In the genomic region with DNA sequence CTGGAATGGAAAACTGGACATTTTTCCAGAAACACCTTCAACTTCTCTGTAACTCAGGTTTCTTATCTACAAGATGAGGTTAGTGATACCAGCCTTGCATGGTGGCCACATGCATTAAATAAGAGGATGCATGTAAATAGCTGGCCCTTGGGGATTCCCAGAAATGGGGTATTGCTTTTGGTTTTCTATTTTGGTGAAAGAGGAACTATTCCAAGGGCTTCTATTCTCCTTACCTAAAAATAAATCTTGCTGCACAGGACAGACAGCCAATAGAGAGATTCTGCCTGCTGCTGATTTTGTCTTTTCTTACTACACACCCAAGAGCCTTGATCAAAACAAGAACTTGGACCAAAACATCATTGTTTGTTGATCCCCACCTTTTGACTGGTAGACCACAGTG, we compare ENCODE assay signal across 1 cellular context.
TF ChIP-seq lines count a peak whose summit lies in the region.

No MANE protein-coding gene starts in this region.

TF ChIP-seq in GM12878, 131 proteins besides CTCF, POLR2A, EP300 and RAD21 (continued from another document and continues in another):
- TF ChIP-seq NBN (IDR thresholded peaks at IDR 0.05) (no peak), RUNX3 (IDR thresholded peaks at IDR 0.05; ENCODE audit: low read length) (peak; percentile 66), CEBPB (IDR thresholded peaks at IDR 0.05; ENCODE audit: borderline replicate concordance in 1 of 2, low read depth in 2 of 2, low read length in 2 of 2) (no peak), SMAD1 (IDR thresholded peaks at IDR 0.05; ENCODE audit: low read depth, partially characterized antibody) (no peak), SUPT20H (IDR thresholded peaks at IDR 0.05; ENCODE audit: borderline replicate concordance, control insufficient read depth, low read depth, low read length) (no peak), BCL11A (IDR thresholded peaks at IDR 0.05; ENCODE audit: low read depth, low read length) (no peak), ZSCAN29 (IDR thresholded peaks at IDR 0.05) (no peak), MEF2B (IDR thresholded peaks at IDR 0.05; ENCODE audit: partially characterized antibody, poor library complexity, severe bottlenecking) (peak; percentile 43), RAD51 (IDR thresholded peaks at IDR 0.05) (no peak), NR2F1 (conservative IDR thresholded peaks at IDR 0.05) (no peak), BMI1 (IDR thresholded peaks at IDR 0.05; ENCODE audit: borderline replicate concordance) (no peak), HCFC1 (IDR thresholded peaks at IDR 0.05; ENCODE audit: low read length) (no peak), IKZF2 (IDR thresholded peaks at IDR 0.05) (peak in 1 of 2 experiments; percentile 20; a peak in 1 of 4 replicates), EED (IDR thresholded peaks at IDR 0.05; ENCODE audit: low read depth) (no peak; the same call in 1 of the 2 replicates), ZNF207 (IDR thresholded peaks at IDR 0.05; ENCODE audit: borderline replicate concordance) (no peak), NR2C2 (IDR thresholded peaks at IDR 0.05; ENCODE audit: borderline replicate concordance, control insufficient read depth, insufficient read length, low read depth) (no peak), HDAC2 (IDR thresholded peaks at IDR 0.05) (no peak), PAX5 (IDR thresholded peaks at IDR 0.05; ENCODE audit: borderline replicate concordance, low read depth, low read length) (no peak), CHD4 (IDR thresholded peaks at IDR 0.05) (no peak), FOXK2 (IDR thresholded peaks at IDR 0.05) (no peak), JUND (IDR thresholded peaks at IDR 0.05; ENCODE audit: low read depth, low read length) (no peak), TAF1 (IDR thresholded peaks at IDR 0.05; ENCODE audit: borderline replicate concordance, low read depth, low read length) (no peak), YY1 (IDR thresholded peaks at IDR 0.05; ENCODE audit: low read depth, low read length) (no peak), HDGF (IDR thresholded peaks at IDR 0.05) (no peak), MXI1 (IDR thresholded peaks at IDR 0.05; ENCODE audit: low read depth, low read length) (no peak), MTA2 (IDR thresholded peaks at IDR 0.05; ENCODE audit: low read depth) (no peak), YBX1 (IDR thresholded peaks at IDR 0.05) (no peak), BACH1 (IDR thresholded peaks at IDR 0.05; ENCODE audit: borderline replicate concordance) (no peak), BHLHE40 (IDR thresholded peaks at IDR 0.05; ENCODE audit: borderline replicate concordance in 1 of 2, low read depth in 2 of 2, low read length in 1 of 2) (no peak), NFXL1 (IDR thresholded peaks at IDR 0.05; ENCODE audit: borderline replicate concordance) (no peak), NFYA (IDR thresholded peaks at IDR 0.05; ENCODE audit: borderline replicate concordance, low read depth, low read length) (no peak), MTA3 (IDR thresholded peaks at IDR 0.05; ENCODE audit: borderline replicate concordance, low read length) (peak; percentile 26; the same call in 1 of the 2 replicates), JUNB (IDR thresholded peaks at IDR 0.05) (peak; percentile 23), LARP7 (IDR thresholded peaks at IDR 0.05) (no peak), SRF (IDR thresholded peaks at IDR 0.05; ENCODE audit: low read depth in 2 of 2, low read length in 2 of 2) (no peak), STAT3 (IDR thresholded peaks at IDR 0.05; ENCODE audit: low read depth, low read length) (no peak)
- TF ChIP-seq, protein P1, sequence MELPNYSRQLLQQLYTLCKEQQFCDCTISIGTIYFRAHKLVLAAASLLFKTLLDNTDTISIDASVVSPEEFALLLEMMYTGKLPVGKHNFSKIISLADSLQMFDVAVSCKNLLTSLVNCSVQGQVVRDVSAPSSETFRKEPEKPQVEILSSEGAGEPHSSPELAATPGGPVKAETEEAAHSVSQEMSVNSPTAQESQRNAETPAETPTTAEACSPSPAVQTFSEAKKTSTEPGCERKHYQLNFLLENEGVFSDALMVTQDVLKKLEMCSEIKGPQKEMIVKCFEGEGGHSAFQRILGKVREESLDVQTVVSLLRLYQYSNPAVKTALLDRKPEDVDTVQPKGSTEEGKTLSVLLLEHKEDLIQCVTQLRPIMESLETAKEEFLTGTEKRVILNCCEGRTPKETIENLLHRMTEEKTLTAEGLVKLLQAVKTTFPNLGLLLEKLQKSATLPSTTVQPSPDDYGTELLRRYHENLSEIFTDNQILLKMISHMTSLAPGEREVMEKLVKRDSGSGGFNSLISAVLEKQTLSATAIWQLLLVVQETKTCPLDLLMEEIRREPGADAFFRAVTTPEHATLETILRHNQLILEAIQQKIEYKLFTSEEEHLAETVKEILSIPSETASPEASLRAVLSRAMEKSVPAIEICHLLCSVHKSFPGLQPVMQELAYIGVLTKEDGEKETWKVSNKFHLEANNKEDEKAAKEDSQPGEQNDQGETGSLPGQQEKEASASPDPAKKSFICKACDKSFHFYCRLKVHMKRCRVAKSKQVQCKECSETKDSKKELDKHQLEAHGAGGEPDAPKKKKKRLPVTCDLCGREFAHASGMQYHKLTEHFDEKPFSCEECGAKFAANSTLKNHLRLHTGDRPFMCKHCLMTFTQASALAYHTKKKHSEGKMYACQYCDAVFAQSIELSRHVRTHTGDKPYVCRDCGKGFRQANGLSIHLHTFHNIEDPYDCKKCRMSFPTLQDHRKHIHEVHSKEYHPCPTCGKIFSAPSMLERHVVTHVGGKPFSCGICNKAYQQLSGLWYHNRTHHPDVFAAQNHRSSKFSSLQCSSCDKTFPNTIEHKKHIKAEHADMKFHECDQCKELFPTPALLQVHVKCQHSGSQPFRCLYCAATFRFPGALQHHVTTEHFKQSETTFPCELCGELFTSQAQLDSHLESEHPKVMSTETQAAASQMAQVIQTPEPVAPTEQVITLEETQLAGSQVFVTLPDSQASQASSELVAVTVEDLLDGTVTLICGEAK (IDR thresholded peaks at IDR 0.05; ENCODE audit: borderline replicate concordance), result no peak
- TF ChIP-seq, protein P2, sequence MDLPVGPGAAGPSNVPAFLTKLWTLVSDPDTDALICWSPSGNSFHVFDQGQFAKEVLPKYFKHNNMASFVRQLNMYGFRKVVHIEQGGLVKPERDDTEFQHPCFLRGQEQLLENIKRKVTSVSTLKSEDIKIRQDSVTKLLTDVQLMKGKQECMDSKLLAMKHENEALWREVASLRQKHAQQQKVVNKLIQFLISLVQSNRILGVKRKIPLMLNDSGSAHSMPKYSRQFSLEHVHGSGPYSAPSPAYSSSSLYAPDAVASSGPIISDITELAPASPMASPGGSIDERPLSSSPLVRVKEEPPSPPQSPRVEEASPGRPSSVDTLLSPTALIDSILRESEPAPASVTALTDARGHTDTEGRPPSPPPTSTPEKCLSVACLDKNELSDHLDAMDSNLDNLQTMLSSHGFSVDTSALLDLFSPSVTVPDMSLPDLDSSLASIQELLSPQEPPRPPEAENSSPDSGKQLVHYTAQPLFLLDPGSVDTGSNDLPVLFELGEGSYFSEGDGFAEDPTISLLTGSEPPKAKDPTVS (IDR thresholded peaks at IDR 0.05; ENCODE audit: low read depth, low read length), result no peak
- TF ChIP-seq, protein P3, sequence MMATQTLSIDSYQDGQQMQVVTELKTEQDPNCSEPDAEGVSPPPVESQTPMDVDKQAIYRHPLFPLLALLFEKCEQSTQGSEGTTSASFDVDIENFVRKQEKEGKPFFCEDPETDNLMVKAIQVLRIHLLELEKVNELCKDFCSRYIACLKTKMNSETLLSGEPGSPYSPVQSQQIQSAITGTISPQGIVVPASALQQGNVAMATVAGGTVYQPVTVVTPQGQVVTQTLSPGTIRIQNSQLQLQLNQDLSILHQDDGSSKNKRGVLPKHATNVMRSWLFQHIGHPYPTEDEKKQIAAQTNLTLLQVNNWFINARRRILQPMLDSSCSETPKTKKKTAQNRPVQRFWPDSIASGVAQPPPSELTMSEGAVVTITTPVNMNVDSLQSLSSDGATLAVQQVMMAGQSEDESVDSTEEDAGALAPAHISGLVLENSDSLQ (IDR thresholded peaks at IDR 0.05), result no peak
- TF ChIP-seq, protein P4, sequence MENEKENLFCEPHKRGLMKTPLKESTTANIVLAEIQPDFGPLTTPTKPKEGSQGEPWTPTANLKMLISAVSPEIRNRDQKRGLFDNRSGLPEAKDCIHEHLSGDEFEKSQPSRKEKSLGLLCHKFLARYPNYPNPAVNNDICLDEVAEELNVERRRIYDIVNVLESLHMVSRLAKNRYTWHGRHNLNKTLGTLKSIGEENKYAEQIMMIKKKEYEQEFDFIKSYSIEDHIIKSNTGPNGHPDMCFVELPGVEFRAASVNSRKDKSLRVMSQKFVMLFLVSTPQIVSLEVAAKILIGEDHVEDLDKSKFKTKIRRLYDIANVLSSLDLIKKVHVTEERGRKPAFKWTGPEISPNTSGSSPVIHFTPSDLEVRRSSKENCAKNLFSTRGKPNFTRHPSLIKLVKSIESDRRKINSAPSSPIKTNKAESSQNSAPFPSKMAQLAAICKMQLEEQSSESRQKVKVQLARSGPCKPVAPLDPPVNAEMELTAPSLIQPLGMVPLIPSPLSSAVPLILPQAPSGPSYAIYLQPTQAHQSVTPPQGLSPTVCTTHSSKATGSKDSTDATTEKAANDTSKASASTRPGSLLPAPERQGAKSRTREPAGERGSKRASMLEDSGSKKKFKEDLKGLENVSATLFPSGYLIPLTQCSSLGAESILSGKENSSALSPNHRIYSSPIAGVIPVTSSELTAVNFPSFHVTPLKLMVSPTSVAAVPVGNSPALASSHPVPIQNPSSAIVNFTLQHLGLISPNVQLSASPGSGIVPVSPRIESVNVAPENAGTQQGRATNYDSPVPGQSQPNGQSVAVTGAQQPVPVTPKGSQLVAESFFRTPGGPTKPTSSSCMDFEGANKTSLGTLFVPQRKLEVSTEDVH (IDR thresholded peaks at IDR 0.05; ENCODE audit: low read depth, partially characterized antibody), result no peak
- TF ChIP-seq, protein P5, sequence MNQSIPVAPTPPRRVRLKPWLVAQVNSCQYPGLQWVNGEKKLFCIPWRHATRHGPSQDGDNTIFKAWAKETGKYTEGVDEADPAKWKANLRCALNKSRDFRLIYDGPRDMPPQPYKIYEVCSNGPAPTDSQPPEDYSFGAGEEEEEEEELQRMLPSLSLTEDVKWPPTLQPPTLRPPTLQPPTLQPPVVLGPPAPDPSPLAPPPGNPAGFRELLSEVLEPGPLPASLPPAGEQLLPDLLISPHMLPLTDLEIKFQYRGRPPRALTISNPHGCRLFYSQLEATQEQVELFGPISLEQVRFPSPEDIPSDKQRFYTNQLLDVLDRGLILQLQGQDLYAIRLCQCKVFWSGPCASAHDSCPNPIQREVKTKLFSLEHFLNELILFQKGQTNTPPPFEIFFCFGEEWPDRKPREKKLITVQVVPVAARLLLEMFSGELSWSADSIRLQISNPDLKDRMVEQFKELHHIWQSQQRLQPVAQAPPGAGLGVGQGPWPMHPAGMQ (IDR thresholded peaks at IDR 0.05; ENCODE audit: borderline replicate concordance), result no peak
- TF ChIP-seq, protein P6, sequence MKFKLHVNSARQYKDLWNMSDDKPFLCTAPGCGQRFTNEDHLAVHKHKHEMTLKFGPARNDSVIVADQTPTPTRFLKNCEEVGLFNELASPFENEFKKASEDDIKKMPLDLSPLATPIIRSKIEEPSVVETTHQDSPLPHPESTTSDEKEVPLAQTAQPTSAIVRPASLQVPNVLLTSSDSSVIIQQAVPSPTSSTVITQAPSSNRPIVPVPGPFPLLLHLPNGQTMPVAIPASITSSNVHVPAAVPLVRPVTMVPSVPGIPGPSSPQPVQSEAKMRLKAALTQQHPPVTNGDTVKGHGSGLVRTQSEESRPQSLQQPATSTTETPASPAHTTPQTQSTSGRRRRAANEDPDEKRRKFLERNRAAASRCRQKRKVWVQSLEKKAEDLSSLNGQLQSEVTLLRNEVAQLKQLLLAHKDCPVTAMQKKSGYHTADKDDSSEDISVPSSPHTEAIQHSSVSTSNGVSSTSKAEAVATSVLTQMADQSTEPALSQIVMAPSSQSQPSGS (IDR thresholded peaks at IDR 0.05; ENCODE audit: low read length), result peak; percentile 50; the same call in 1 of the 2 replicates
- TF ChIP-seq, protein P7, sequence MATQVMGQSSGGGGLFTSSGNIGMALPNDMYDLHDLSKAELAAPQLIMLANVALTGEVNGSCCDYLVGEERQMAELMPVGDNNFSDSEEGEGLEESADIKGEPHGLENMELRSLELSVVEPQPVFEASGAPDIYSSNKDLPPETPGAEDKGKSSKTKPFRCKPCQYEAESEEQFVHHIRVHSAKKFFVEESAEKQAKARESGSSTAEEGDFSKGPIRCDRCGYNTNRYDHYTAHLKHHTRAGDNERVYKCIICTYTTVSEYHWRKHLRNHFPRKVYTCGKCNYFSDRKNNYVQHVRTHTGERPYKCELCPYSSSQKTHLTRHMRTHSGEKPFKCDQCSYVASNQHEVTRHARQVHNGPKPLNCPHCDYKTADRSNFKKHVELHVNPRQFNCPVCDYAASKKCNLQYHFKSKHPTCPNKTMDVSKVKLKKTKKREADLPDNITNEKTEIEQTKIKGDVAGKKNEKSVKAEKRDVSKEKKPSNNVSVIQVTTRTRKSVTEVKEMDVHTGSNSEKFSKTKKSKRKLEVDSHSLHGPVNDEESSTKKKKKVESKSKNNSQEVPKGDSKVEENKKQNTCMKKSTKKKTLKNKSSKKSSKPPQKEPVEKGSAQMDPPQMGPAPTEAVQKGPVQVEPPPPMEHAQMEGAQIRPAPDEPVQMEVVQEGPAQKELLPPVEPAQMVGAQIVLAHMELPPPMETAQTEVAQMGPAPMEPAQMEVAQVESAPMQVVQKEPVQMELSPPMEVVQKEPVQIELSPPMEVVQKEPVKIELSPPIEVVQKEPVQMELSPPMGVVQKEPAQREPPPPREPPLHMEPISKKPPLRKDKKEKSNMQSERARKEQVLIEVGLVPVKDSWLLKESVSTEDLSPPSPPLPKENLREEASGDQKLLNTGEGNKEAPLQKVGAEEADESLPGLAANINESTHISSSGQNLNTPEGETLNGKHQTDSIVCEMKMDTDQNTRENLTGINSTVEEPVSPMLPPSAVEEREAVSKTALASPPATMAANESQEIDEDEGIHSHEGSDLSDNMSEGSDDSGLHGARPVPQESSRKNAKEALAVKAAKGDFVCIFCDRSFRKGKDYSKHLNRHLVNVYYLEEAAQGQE (IDR thresholded peaks at IDR 0.05; ENCODE audit: low read depth, low read length), result no peak
- TF ChIP-seq, protein P8, sequence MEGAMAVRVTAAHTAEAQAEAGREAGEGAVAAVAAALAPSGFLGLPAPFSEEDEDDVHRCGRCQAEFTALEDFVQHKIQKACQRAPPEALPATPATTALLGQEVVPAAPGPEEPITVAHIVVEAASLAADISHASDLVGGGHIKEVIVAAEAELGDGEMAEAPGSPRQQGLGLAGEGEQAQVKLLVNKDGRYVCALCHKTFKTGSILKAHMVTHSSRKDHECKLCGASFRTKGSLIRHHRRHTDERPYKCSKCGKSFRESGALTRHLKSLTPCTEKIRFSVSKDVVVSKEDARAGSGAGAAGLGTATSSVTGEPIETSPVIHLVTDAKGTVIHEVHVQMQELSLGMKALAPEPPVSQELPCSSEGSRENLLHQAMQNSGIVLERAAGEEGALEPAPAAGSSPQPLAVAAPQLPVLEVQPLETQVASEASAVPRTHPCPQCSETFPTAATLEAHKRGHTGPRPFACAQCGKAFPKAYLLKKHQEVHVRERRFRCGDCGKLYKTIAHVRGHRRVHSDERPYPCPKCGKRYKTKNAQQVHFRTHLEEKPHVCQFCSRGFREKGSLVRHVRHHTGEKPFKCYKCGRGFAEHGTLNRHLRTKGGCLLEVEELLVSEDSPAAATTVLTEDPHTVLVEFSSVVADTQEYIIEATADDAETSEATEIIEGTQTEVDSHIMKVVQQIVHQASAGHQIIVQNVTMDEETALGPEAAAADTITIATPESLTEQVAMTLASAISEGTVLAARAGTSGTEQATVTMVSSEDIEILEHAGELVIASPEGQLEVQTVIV (IDR thresholded peaks at IDR 0.05; ENCODE audit: borderline replicate concordance, partially characterized antibody), result no peak
